Comparison of ENCODE assay signal across 33 cellular contexts in genomic region chr10:60621018-60621417, GRCh38.
"Had no signal": no experiment of that assay in that cellular context is flagged by ENCODE, and none has a peak within 500 bp of the region (broad histone marks: within the 10 kb centered on the region; RNA-seq: fewer than 3 reads in every experiment).

No MANE protein-coding gene starts in this region.

- H3K4me1 ChIP-seq: adrenal gland, ascending aorta, body of pancreas, breast epithelium had no signal

- ATAC-seq: activated naive CD4-positive, alpha-beta T cell treated with anti-CD3 and anti-CD28 coated beads, Interleukin-2, amount 50 U/mL, for 72 hours; activated naive CD8-positive, alpha-beta T cell treated with anti-CD3 and anti-CD28 coated beads, Interleukin-2, amount 50 U/mL, for 24 hours; activated T-cell treated with anti-CD3 and anti-CD28 coated beads, Interleukin-2, amount 50 U/mL, for 4 hours; activated T-cell treated with anti-CD3 and anti-CD28 coated beads, Interleukin-2, amount 50 U/mL, for 72 hours; activated T-helper 17 cell treated with anti-CD3 and anti-CD28 coated beads, Interleukin-2, amount 50 U/mL, for 72 hours; body of pancreas had no signal

- H3K27ac ChIP-seq: adrenal gland, ascending aorta, body of pancreas, brain microvascular endothelial cell, breast epithelium, cardiac muscle cell had no signal

- DNase-seq: activated effector memory CD4-positive, alpha-beta T cell treated with anti-CD3 and anti-CD28 coated beads, Interleukin-2, amount 50 U/mL, for 16 hours; activated effector memory CD4-positive, alpha-beta T cell treated with Interleukin-2 at 50 U/mL for 16 hours; activated gamma-delta T cell; activated gamma-delta T cell treated with Interleukin-2 at 50 U/mL for 16 hours; activated naive CD4-positive, alpha-beta T cell; activated naive CD4-positive, alpha-beta T cell treated with anti-CD3 and anti-CD28 coated beads for 36 hours; activated naive CD4-positive, alpha-beta T cell treated with anti-CD3 and anti-CD28 coated beads, Interleukin-2, amount 10 ng/mL, durations not matched to agents 7 days and 5 days; activated naive CD4-positive, alpha-beta T cell treated with anti-CD3 and anti-CD28 coated beads, Interleukin-2, amount 50 U/mL, for 16 hours; activated naive CD4-positive, alpha-beta T cell treated with Interleukin-2 at 50 U/mL for 16 hours; activated naive CD8-positive, alpha-beta T cell treated with anti-CD3 and anti-CD28 coated beads for 36 hours; activated naive CD8-positive, alpha-beta T cell treated with anti-CD3 and anti-CD28 coated beads, Interleukin-2, amount 10 ng/mL, durations not matched to agents 7 days and 5 days; activated naive CD8-positive, alpha-beta T cell treated with anti-CD3 and anti-CD28 coated beads, Interleukin-2, amount 50 U/mL, for 24 hours; activated T-cell treated with anti-CD3 and anti-CD28 coated beads for 4 hours; activated T-cell treated with anti-CD3 and anti-CD28 coated beads, Interleukin-2, amount 50 U/mL, for 1 hour; activated T-cell treated with anti-CD3 and anti-CD28 coated beads, Interleukin-2, amount 50 U/mL, for 24 hours; activated T-cell treated with anti-CD3 and anti-CD28 coated beads, Interleukin-2, amount 50 U/mL, for 4 hours; activated T-cell treated with anti-CD3 and anti-CD28 coated beads, Interleukin-2, amount 50 U/mL, for 48 hours; activated T-cell treated with anti-CD3 and anti-CD28 coated beads, Interleukin-2, amount 50 U/mL, for 72 hours; adrenal gland; amniotic stem cell; amygdala; anterior cingulate cortex; aorta; body of pancreas; brain microvascular endothelial cell; caudate nucleus; central memory CD4-positive, alpha-beta T cell; cerebellar nuclear complex had no signal

- H3K27me3 ChIP-seq: adrenal gland, ascending aorta, body of pancreas, brain microvascular endothelial cell, breast epithelium, cardiac muscle cell had no signal

- H3K4me3 ChIP-seq: adrenal gland, ascending aorta, body of pancreas, breast epithelium, cardiac muscle cell had no signal

- H3K9me3 ChIP-seq: ascending aorta, body of pancreas, breast epithelium had no signal

- H3K36me3 ChIP-seq: adrenal gland, ascending aorta, brain microvascular endothelial cell, breast epithelium, cardiac muscle cell had no signal
